In genomic region chr10:52759154-52759553, GRCh38 we compare ENCODE assay signal across 24 cellular contexts. TPM values are rescaled to one million over a fixed set of nuclear protein-coding genes. Genes with fewer than 3 reads are reported as not detected.
"Had no signal": no experiment of that assay in that cellular context is flagged by ENCODE, and none has a peak within 500 bp of the region (broad histone marks: within the 10 kb centered on the region; RNA-seq: fewer than 3 reads in every experiment).

No MANE protein-coding gene starts in this region.

- H3K27me3 Mint-ChIP-seq: activated CD8-positive, alpha-beta T cell treated with anti-CD3 and anti-CD28 coated beads for 36 hours; activated naive CD8-positive, alpha-beta T cell; T-cell had no signal

- H3K9me3 ChIP-seq: gastrocnemius medialis, heart right ventricle, left lung, SK-N-SH, suprapubic skin, upper lobe of left lung had no signal

- H3K4me3 Mint-ChIP-seq: activated CD8-positive, alpha-beta T cell treated with anti-CD3 and anti-CD28 coated beads for 36 hours; activated naive CD8-positive, alpha-beta T cell; brain; nephron; T-cell had no signal

- H3K4me2 ChIP-seq: SK-N-SH, smooth muscle cell had no signal

- DNase-seq: activated CD4-positive, alpha-beta T cell treated with anti-CD3 and anti-CD28 coated beads for 4 hours; activated CD8-positive, alpha-beta memory T cell treated with anti-CD3 and anti-CD28 coated beads, Interleukin-2, amount 50 U/mL, for 4 hours; activated CD8-positive, alpha-beta T cell treated with anti-CD3 and anti-CD28 coated beads for 36 hours; activated gamma-delta T cell treated with Interleukin-2 at 50 U/mL for 16 hours; amygdala; cortex of kidney; effector CD8-positive, alpha-beta T cell; gastrocnemius medialis; heart right ventricle; left lung; nucleus accumbens; SK-N-SH; stimulated activated naive CD8-positive, alpha-beta T cell treated with anti-CD3 and anti-CD28 coated beads, Interleukin-15, Interleukin-2, amounts not matched to agents 100 U/mL and 50 U/mL, for 24 hours; T-cell; T-helper 9 cell; upper lobe of left lung had no signal

- H3K36me3 ChIP-seq: gastrocnemius medialis, heart right ventricle, left lung, suprapubic skin, upper lobe of left lung had no signal

- H3K36me3 Mint-ChIP-seq: activated naive CD8-positive, alpha-beta T cell; brain; T-cell had no signal

- H3K27me3 ChIP-seq: gastrocnemius medialis, heart right ventricle, left lung, suprapubic skin, upper lobe of left lung had no signal

- ATAC-seq: activated CD8-positive, alpha-beta T cell treated with anti-CD3 and anti-CD28 coated beads for 36 hours; gastrocnemius medialis; left lung; stimulated activated naive CD8-positive, alpha-beta T cell treated with anti-CD3 and anti-CD28 coated beads, Interleukin-15, Interleukin-2, amounts not matched to agents 100 U/mL and 50 U/mL, for 24 hours; T-cell had no signal

- H3K4me1 ChIP-seq: gastrocnemius medialis, suprapubic skin had no signal

- H3K4me1 Mint-ChIP-seq: brain, nephron, T-cell had no signal

- H3K27ac ChIP-seq: gastrocnemius medialis, heart right ventricle, left lung, suprapubic skin, upper lobe of left lung had no signal

- H3K4me3 ChIP-seq: gastrocnemius medialis, heart right ventricle, left lung, smooth muscle cell, suprapubic skin, upper lobe of left lung had no signal

- H3K9me3 Mint-ChIP-seq: activated CD8-positive, alpha-beta T cell treated with anti-CD3 and anti-CD28 coated beads for 36 hours; brain; nephron had no signal

- H3K9ac ChIP-seq: SK-N-SH had no signal

- H3K27ac Mint-ChIP-seq: activated CD8-positive, alpha-beta T cell treated with anti-CD3 and anti-CD28 coated beads for 36 hours; activated naive CD8-positive, alpha-beta T cell; brain; nephron; T-cell had no signal

RNA-seq across cellular contexts. Expression of gene MBL2, which starts 13.4 kb away (rescaled TPM):
- total RNA-seq: activated CD8-positive, alpha-beta T cell treated with anti-CD3 and anti-CD28 coated beads for 36 hours; endothelial cell of umbilical vein; heart right ventricle; left lung; mesenteric fat pad; posterior vena cava; suprapubic skin had no signal
- polyA plus RNA-seq: endothelial cell of umbilical vein, heart right ventricle, SK-N-SH, smooth muscle cell had no signal
